In the genomic region with DNA sequence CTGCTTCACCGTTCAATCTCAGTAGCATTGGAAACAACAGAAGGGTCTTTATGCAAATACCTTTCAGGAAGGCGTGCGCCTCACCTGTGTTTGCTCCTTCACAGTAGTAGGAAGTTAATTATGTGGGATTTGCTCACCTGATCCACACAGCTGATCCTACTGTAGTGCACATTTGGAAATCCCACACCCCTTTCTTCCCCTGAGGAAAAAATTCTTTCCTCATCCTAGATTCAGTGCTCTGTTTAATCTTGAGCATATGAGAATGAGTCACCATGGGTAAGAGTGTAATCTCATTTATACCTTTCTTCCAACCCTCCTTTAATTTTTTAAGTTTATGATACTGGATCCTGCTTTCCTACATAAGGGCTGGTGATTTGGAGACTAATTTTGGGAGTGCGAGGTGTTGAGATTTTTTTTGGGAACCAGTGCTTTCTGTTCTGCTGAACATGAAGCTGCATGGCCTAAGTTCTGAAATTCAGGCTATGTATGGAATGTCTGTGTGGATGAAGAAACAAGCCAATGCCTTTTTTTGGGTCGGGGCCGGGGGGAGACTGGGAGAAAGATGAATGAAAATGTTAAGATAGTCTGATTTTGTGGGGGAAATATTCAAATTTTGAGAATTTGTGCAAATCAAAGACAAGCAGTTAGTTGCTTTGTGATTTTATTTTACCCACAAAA, we compare ENCODE assay signal across 11 cellular contexts. TPM values are rescaled to one million over a fixed set of nuclear protein-coding genes. Genes with fewer than 3 reads are reported as not detected.
DNase-seq lines count a peak whose midpoint lies in the region; ATAC-seq and TF ChIP-seq lines count a peak whose summit lies in the region.
"Had no signal": no experiment of that assay in that cellular context is flagged by ENCODE, and none has a peak within 500 bp of the region (broad histone marks: within the 10 kb centered on the region; RNA-seq: fewer than 3 reads in every experiment).

No MANE protein-coding gene starts in this region.

- H3K4me3 Mint-ChIP-seq in activated T-helper 1 cell treated with anti-CD3 and anti-CD28 coated beads, Interleukin-12 subunit alpha, Interleukin-12 subunit beta, Interleukin-2, Interleukin-4 antibody, amounts not matched to agents 30 ng/mL and 10 ng/mL and 1 ng/mL, durations not matched to agents 14 hours and 24 hours and 36 hours, result no peak overlapping the region

- H3K27me3 ChIP-seq in heart left ventricle (no peaks in the 10 kb centered on the region), right atrium auricular region (no peaks in the 10 kb centered on the region), aorta (ENCODE audit: control insufficient read depth in 1 of 2, insufficient read depth in 2 of 2, low read length in 1 of 2) (no peaks in the 10 kb centered on the region)

- TF ChIP-seq CTCF in heart left ventricle (IDR thresholded peaks at IDR 0.05) (no peak), right atrium auricular region (IDR thresholded peaks at IDR 0.05) (no peak), coronary artery (IDR thresholded peaks at IDR 0.05) (no peak), mucosa of descending colon (IDR thresholded peaks at IDR 0.05) (no peak)

- no peak overlapping the region for H3K27ac Mint-ChIP-seq in activated T-helper 1 cell treated with anti-CD3 and anti-CD28 coated beads, Interleukin-12 subunit alpha, Interleukin-12 subunit beta, Interleukin-2, Interleukin-4 antibody, amounts not matched to agents 30 ng/mL and 10 ng/mL and 1 ng/mL, durations not matched to agents 14 hours and 24 hours and 36 hours

- intact Hi-C loops in heart left ventricle (cut with DNase I), result no loop called here
- intact Hi-C loops in mucosa of descending colon (cut with DNase I, micrococcal nuclease), result no loop called here
- intact Hi-C loops in aorta (cut with DNase I), result no loop called here
- intact Hi-C loops in activated T-helper 1 cell treated with anti-CD3 and anti-CD28 coated beads, Interleukin-12 subunit alpha, Interleukin-12 subunit beta, Interleukin-2, Interleukin-4 antibody, amounts not matched to agents 30 ng/mL and 10 ng/mL and 1 ng/mL, durations not matched to agents 14 hours and 24 hours and 36 hours (cut with micrococcal nuclease), result loop anchor here (10.0 kb wide), 1 partner anchor 951 kb away; no protein-coding TSS in a partner anchor

- 48 to 63% (median 57%) methylated on average over 6 of the region's 6 CpGs for WGBS in heart left ventricle, 4 donors
- WGBS in aorta, 2 donors, result 34 to 38% methylated on average over 6 of the region's 6 CpGs

- H3K36me3 ChIP-seq in heart left ventricle (no peaks in the 10 kb centered on the region), right atrium auricular region (no peaks in the 10 kb centered on the region), mucosa of descending colon (ENCODE audit: low read depth) (no peaks in the 10 kb centered on the region), aorta (ENCODE audit: control insufficient read depth in 1 of 2, insufficient read depth in 2 of 2, low read length in 1 of 2) (no peaks in the 10 kb centered on the region)

- H3K36me3 Mint-ChIP-seq in activated T-helper 1 cell treated with anti-CD3 and anti-CD28 coated beads, Interleukin-12 subunit alpha, Interleukin-12 subunit beta, Interleukin-2, Interleukin-4 antibody, amounts not matched to agents 30 ng/mL and 10 ng/mL and 1 ng/mL, durations not matched to agents 14 hours and 24 hours and 36 hours (ENCODE audit: low read depth), result peaks cover 6% of the 10 kb centered on the region

- ATAC-seq in heart left ventricle, result peak in 3 of 4 donors; percentile 23 to 35 (median 31)
- peak; percentile 5 for ATAC-seq in mucosa of descending colon
- no peak for ATAC-seq in aorta (ENCODE audit: low FRiP score)

- peak overlapping the region in 11 of 12 donors; percentile 2 to 80 (median 62) for H3K27ac ChIP-seq in heart left ventricle
- H3K27ac ChIP-seq in right atrium auricular region, result peak overlapping the region in 1 of 2 donors; percentile 60
- H3K27ac ChIP-seq in coronary artery, result peak overlapping the region; percentile 33 to 80
- peak overlapping the region; percentile 39 to 86 for H3K27ac ChIP-seq in aorta (ENCODE audit: low read depth in 1 of 2, low read length in 2 of 2)

- peaks cover 18% of the 10 kb centered on the region for H3K4me1 Mint-ChIP-seq in activated T-helper 1 cell treated with anti-CD3 and anti-CD28 coated beads, Interleukin-12 subunit alpha, Interleukin-12 subunit beta, Interleukin-2, Interleukin-4 antibody, amounts not matched to agents 30 ng/mL and 10 ng/mL and 1 ng/mL, durations not matched to agents 14 hours and 24 hours and 36 hours (ENCODE audit: low read depth)

- no peaks in the 10 kb centered on the region for H3K9me3 ChIP-seq in heart left ventricle
- H3K9me3 ChIP-seq in right atrium auricular region, result no peaks in the 10 kb centered on the region
- H3K9me3 ChIP-seq in mucosa of descending colon, result no peaks in the 10 kb centered on the region
- no peaks in the 10 kb centered on the region for H3K9me3 ChIP-seq in aorta (ENCODE audit: control insufficient read depth, low read length)

- TF ChIP-seq POLR2A in heart left ventricle (IDR thresholded peaks at IDR 0.05), result no peak

- H3K4me3 ChIP-seq in heart left ventricle, result peak overlapping the region in 2 of 12 donors; percentile 4 to 6
- no peak overlapping the region for H3K4me3 ChIP-seq in right atrium auricular region
- peak overlapping the region; percentile 34 for H3K4me3 ChIP-seq in coronary artery
- no peak overlapping the region for H3K4me3 ChIP-seq in mucosa of descending colon
- H3K4me3 ChIP-seq in aorta (ENCODE audit: low read length in 2 of 2), result no peak overlapping the region

- peaks cover 18% of the 10 kb centered on the region for H3K27me3 Mint-ChIP-seq in activated T-helper 1 cell treated with anti-CD3 and anti-CD28 coated beads, Interleukin-12 subunit alpha, Interleukin-12 subunit beta, Interleukin-2, Interleukin-4 antibody, amounts not matched to agents 30 ng/mL and 10 ng/mL and 1 ng/mL, durations not matched to agents 14 hours and 24 hours and 36 hours (ENCODE audit: insufficient read depth)

- H3K4me1 ChIP-seq in heart left ventricle (peaks cover 4 to 97% (median 75%) of the 10 kb centered on the region in 12 donors), right atrium auricular region (peaks cover 0 to 22% of the 10 kb centered on the region in 2 donors), mucosa of descending colon (ENCODE audit: low read depth) (peaks cover 65% of the 10 kb centered on the region), aorta (ENCODE audit: control insufficient read depth in 1 of 2, insufficient read depth in 2 of 2, low read length in 2 of 2) (peaks cover 12 to 36% of the 10 kb centered on the region in 2 donors)

- H3K9me3 Mint-ChIP-seq in activated T-helper 1 cell treated with anti-CD3 and anti-CD28 coated beads, Interleukin-12 subunit alpha, Interleukin-12 subunit beta, Interleukin-2, Interleukin-4 antibody, amounts not matched to agents 30 ng/mL and 10 ng/mL and 1 ng/mL, durations not matched to agents 14 hours and 24 hours and 36 hours, result peaks cover 11% of the 10 kb centered on the region

- DNase-seq in heart left ventricle (no peak), right atrium auricular region (ENCODE audit: low spot score) (no peak), coronary artery (ENCODE audit: low spot score) (no peak), mucosa of descending colon (no peak), aorta (no peak), NCI-H2107 treated with DMSO at 0.1 percent for 48 hours (lab: John Stamatoyannopoulos, UW; ENCODE audit: unreplicated experiment) (no peak)
- DNase-seq in NK-92 treated with Interleukin-12 subunit alpha and Interleukin-12 subunit beta, amount 100 ng/mL, for 24 hours (lab: John Stamatoyannopoulos, UW), result no peak
- DNase-seq in activated T-helper 1 cell treated with anti-CD3 and anti-CD28 coated beads, Interleukin-12 subunit alpha, Interleukin-12 subunit beta, Interleukin-2, Interleukin-4 antibody, amounts not matched to agents 30 ng/mL and 10 ng/mL and 1 ng/mL, durations not matched to agents 14 hours and 24 hours and 36 hours (ENCODE audit: low spot score), result no peak
- DNase-seq: activated CD4-positive, alpha-beta T cell treated with anti-CD3 and anti-CD28 coated beads, Interleukin-2, amount 50 U/mL, for 4 hours; central memory CD4-positive, alpha-beta T cell; Karpas-422 had no signal

RNA-seq across cellular contexts. Expression of a gene that starts 19.0 kb away (rescaled TPM):
- total RNA-seq in heart left ventricle (100 to 1,000 TPM in 3 of 9 donors, 10 to 100 TPM in 6; 49.4 to 130 (median 80.6) TPM), right atrium auricular region (10 to 100 TPM; 65.4 to 81.7 TPM), mucosa of descending colon (100 to 1,000 TPM in 1 of 3 donors, 10 to 100 TPM in 2; 62.3 to 104 (median 84.0) TPM), aorta (100 to 1,000 TPM in 1 of 2 donors, 10 to 100 TPM in 1; 98.0 to 107 TPM)
- polyA plus RNA-seq in heart left ventricle (10 to 100 TPM; 15.3 to 25.2 TPM), aorta (10 to 100 TPM; 10.5 to 12.0 TPM)
- 0.66 and 1.4 TPM in 2 replicates for total RNA-seq in activated T-helper 1 cell treated with anti-CD3 and anti-CD28 coated beads, Interleukin-12 subunit alpha, Interleukin-12 subunit beta, Interleukin-2, Interleukin-4 antibody, amounts not matched to agents 30 ng/mL and 10 ng/mL and 1 ng/mL, durations not matched to agents 14 hours and 24 hours and 36 hours

Comparison
In these comparisons a context has a peak if more than half of its experiments do, and no peak if none do; other contexts are left out.
1. RNA of a gene that starts 19.0 kb away (total RNA-seq): 98.0 to 107 TPM in aorta, 62.3 to 104 TPM in mucosa of descending colon, 65.4 to 81.7 TPM in right atrium auricular region and 49.4 to 130 TPM in heart left ventricle; 0.66 to 1.4 TPM in activated T-helper 1 cell treated with anti-CD3 and anti-CD28 coated beads, Interleukin-12 subunit alpha, Interleukin-12 subunit beta, Interleukin-2, Interleukin-4 antibody, amounts not matched to agents 30 ng/mL and 10 ng/mL and 1 ng/mL, durations not matched to agents 14 hours and 24 hours and 36 hours; every median in the first group is over 10 times any median in the second.